ENCODE assay signal across 2 cellular contexts in the genomic region with DNA sequence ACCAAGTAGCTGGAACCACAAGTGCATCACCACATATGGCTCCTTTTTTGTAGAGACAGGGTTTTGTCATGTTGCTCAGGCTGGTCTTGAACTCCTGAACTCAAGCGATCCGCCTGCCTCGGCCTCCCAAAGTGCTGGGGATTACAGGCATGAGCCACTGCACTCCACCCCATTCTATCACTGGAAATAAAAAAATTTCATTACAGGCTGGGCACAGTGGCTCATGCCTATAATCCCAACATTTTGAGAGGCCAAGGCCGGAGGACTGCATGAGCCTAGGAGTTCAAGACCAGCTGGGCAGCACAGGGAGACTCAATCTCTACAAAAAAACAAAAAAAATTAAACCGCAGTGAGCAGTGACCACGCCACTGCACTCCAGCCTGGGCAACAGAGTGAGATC.
TF ChIP-seq lines count a peak whose summit lies in the region.

No MANE protein-coding gene starts in this region.

TF ChIP-seq in IMR-90, 13 proteins besides CTCF, POLR2A, EP300 and RAD21:
- TF ChIP-seq, protein P1, sequence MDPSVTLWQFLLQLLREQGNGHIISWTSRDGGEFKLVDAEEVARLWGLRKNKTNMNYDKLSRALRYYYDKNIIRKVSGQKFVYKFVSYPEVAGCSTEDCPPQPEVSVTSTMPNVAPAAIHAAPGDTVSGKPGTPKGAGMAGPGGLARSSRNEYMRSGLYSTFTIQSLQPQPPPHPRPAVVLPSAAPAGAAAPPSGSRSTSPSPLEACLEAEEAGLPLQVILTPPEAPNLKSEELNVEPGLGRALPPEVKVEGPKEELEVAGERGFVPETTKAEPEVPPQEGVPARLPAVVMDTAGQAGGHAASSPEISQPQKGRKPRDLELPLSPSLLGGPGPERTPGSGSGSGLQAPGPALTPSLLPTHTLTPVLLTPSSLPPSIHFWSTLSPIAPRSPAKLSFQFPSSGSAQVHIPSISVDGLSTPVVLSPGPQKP (IDR thresholded peaks at IDR 0.05; ENCODE audit: borderline replicate concordance, low read depth, low read length), result no peak
- TF ChIP-seq RFX5 (IDR thresholded peaks at IDR 0.05; ENCODE audit: low read depth, low read length) (no peak), CEBPB (IDR thresholded peaks at IDR 0.05; ENCODE audit: low read depth, low read length) (no peak), FOS (IDR thresholded peaks at IDR 0.05; ENCODE audit: low read depth, low read length) (no peak), RCOR1 (IDR thresholded peaks at IDR 0.05; ENCODE audit: insufficient replicate concordance, low read length) (no peak), MXI1 (IDR thresholded peaks at IDR 0.05; ENCODE audit: borderline replicate concordance, low read depth, low read length) (no peak), MAZ (IDR thresholded peaks at IDR 0.05; ENCODE audit: borderline replicate concordance, low read depth, low read length) (no peak), SMC3 (IDR thresholded peaks at IDR 0.05; ENCODE audit: low read depth, low read length) (no peak)
- TF ChIP-seq, protein P2, sequence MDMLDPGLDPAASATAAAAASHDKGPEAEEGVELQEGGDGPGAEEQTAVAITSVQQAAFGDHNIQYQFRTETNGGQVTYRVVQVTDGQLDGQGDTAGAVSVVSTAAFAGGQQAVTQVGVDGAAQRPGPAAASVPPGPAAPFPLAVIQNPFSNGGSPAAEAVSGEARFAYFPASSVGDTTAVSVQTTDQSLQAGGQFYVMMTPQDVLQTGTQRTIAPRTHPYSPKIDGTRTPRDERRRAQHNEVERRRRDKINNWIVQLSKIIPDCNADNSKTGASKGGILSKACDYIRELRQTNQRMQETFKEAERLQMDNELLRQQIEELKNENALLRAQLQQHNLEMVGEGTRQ (IDR thresholded peaks at IDR 0.05; ENCODE audit: low read depth, low read length), result no peak
TF ChIP-seq in IMR-90: peak in this region for 0.

TF ChIP-seq in GM12878, 131 proteins besides CTCF, POLR2A, EP300 and RAD21:
- no peak for TF ChIP-seq ZNF207 (IDR thresholded peaks at IDR 0.05; ENCODE audit: borderline replicate concordance)
- TF ChIP-seq NFXL1 (IDR thresholded peaks at IDR 0.05; ENCODE audit: borderline replicate concordance), result peak; percentile 73; the same call in 1 of the 2 replicates
